ENCODE assay signal across 8 cellular contexts in genomic region chr17:74736423-74737298, GRCh38. TPM values are rescaled to one million over a fixed set of nuclear protein-coding genes. Genes with fewer than 3 reads are reported as not detected.
DNase-seq lines count a peak whose midpoint lies in the region; ATAC-seq and TF ChIP-seq lines count a peak whose summit lies in the region.

Gene RAB37, plus strand, starts transcription at chr17:74737256. Its CDS starts 17 bp downstream, at chr17:74737273.

- ATAC-seq in activated CD4-positive, alpha-beta T cell treated with anti-CD3 and anti-CD28 coated beads for 36 hours: peak; percentile 19
- peak; percentile 31 to 68 (median 50) for ATAC-seq in heart right ventricle

- no peaks in the 10 kb centered on the region for H3K9me3 Mint-ChIP-seq in activated CD4-positive, alpha-beta T cell treated with anti-CD3 and anti-CD28 coated beads for 36 hours (ENCODE audit: low read depth)

- POLR2A ChIA-PET in activated CD4-positive, alpha-beta T cell treated with anti-CD3 and anti-CD28 coated beads for 36 hours (lab: Charles Lee): interaction anchor here (0.5 to 1.4 kb wide), 4 partner anchors 38 to 108 kb away, joined by 3 to 6 read pairs (median 3); no protein-coding TSS in a partner anchor

- H3K4me3 ChIP-seq in heart right ventricle (peak within 1 kb of the TSS; percentile 1 to 60 (median 40)), sigmoid colon (peak within 1 kb of the TSS in 3 of 4 donors; percentile 16 to 28 (median 24))

- 1 to 2% methylated on average over 65 to 70 of the region's 70 CpGs for WGBS in heart right ventricle, 2 donors
- 1 to 2% methylated on average over 70 of the region's 70 CpGs for WGBS in sigmoid colon, 2 donors

- no peak for TF ChIP-seq EP300 in sigmoid colon (IDR thresholded peaks at IDR 0.05)

- peak; percentile 65 for DNase-seq in activated CD4-positive, alpha-beta T cell treated with anti-CD3 and anti-CD28 coated beads for 36 hours
- DNase-seq in activated CD4-positive, alpha-beta T cell treated with anti-CD3 and anti-CD28 coated beads, Interleukin-2, amount 50 U/mL, for 48 hours: no peak
- peak; percentile 85 for DNase-seq in NAMALWA (ENCODE audit: low spot score)
- DNase-seq in activated T-cell treated with anti-CD3 and anti-CD28 coated beads, Interleukin-2, amount 50 U/mL, for 1 hour: peak; percentile 68
- peak in 1 of 2 donors; percentile 62 for DNase-seq in heart right ventricle
- DNase-seq in sigmoid colon: no peak
- DNase-seq in foreskin melanocyte: no peak
- no peak for DNase-seq in posterior vena cava (ENCODE audit: low spot score)

- CTCF ChIA-PET in activated CD4-positive, alpha-beta T cell treated with anti-CD3 and anti-CD28 coated beads for 36 hours (lab: Charles Lee): interaction anchor here (0.6 to 4.5 kb wide), 31 partner anchors 9 to 762 kb away, joined by 3 to 103 read pairs (median 4); partner anchors contain the start of gene FDXR

- no peak for TF ChIP-seq POLR2A in sigmoid colon (IDR thresholded peaks at IDR 0.05)

- peak in 8 of 9 donors; percentile 6 to 63 (median 54) for TF ChIP-seq CTCF in heart right ventricle (IDR thresholded peaks at IDR 0.05)
- peak in 1 of 4 experiments; percentile 21 for TF ChIP-seq CTCF in sigmoid colon (IDR thresholded peaks at IDR 0.05)

- H3K9me3 ChIP-seq in heart right ventricle: no peaks in the 10 kb centered on the region
- H3K9me3 ChIP-seq in sigmoid colon: no peaks in the 10 kb centered on the region

- H3K27ac ChIP-seq in heart right ventricle (peak within 1 kb of the TSS in 7 of 10 donors; percentile 37 to 87 (median 50)), sigmoid colon (peak within 1 kb of the TSS in 1 of 4 donors; percentile 65)

- intact Hi-C loops in activated CD4-positive, alpha-beta T cell treated with anti-CD3 and anti-CD28 coated beads for 36 hours (cut with DNase I, micrococcal nuclease): loop anchor here (1.0 to 10.0 kb wide), 3 partner anchors 79 to 362 kb away; partner anchors contain the start of gene CD300H (in 1 of the 2)
- intact Hi-C loops in heart right ventricle (cut with DNase I) (loop anchor here in 8 of 10 donors (2.0 to 10.0 kb wide), 6 partner anchors 74 to 172 kb away; partner anchors contain the start of gene CD300H (in 2 of the 8)), sigmoid colon (cut with DNase I) (loop anchor here (10.0 kb wide), 1 partner anchor 172 kb away; the partner anchor contains the start of gene CD300H), posterior vena cava (cut with DNase I) (no loop called here)

- H3K27me3 Mint-ChIP-seq in activated CD4-positive, alpha-beta T cell treated with anti-CD3 and anti-CD28 coated beads for 36 hours: no peaks in the 10 kb centered on the region

- H3K36me3 Mint-ChIP-seq in activated CD4-positive, alpha-beta T cell treated with anti-CD3 and anti-CD28 coated beads for 36 hours (ENCODE audit: low read depth): no peaks in the 10 kb centered on the region

- peak within 1 kb of the TSS; percentile 79 for H3K27ac Mint-ChIP-seq in activated CD4-positive, alpha-beta T cell treated with anti-CD3 and anti-CD28 coated beads for 36 hours

- H3K4me1 Mint-ChIP-seq in activated CD4-positive, alpha-beta T cell treated with anti-CD3 and anti-CD28 coated beads for 36 hours: peaks cover 49% of the 10 kb centered on the region

- H3K27me3 ChIP-seq in heart right ventricle (peaks cover 0 to 74% (median 59%) of the 10 kb centered on the region in 7 donors), sigmoid colon (peaks cover 22 to 94% (median 59%) of the 10 kb centered on the region in 3 donors)

- H3K36me3 ChIP-seq in heart right ventricle (no peaks in the 10 kb centered on the region), sigmoid colon (no peaks in the 10 kb centered on the region)

- H3K4me1 ChIP-seq in heart right ventricle (peaks cover 7 to 58% (median 23%) of the 10 kb centered on the region in 9 donors), sigmoid colon (peaks cover 0 to 24% (median 17%) of the 10 kb centered on the region in 4 donors)

- peak within 1 kb of the TSS; percentile 68 for H3K4me3 Mint-ChIP-seq in activated CD4-positive, alpha-beta T cell treated with anti-CD3 and anti-CD28 coated beads for 36 hours

RNA-seq across cellular contexts. Expression of gene RAB37, which starts in this region (rescaled TPM):
- 1 to 10 TPM; 2.7 to 3.5 TPM for total RNA-seq in activated CD4-positive, alpha-beta T cell treated with anti-CD3 and anti-CD28 coated beads for 36 hours
- total RNA-seq in heart right ventricle (1 to 10 TPM in 9 of 10 donors, under 1 TPM in 1; 0.95 to 2.8 (median 1.6) TPM), sigmoid colon (1 to 10 TPM in 3 of 4 donors, under 1 TPM in 1; 0.54 to 4.1 (median 1.4) TPM), posterior vena cava (1 to 10 TPM; 1.1 to 1.6 TPM)
- polyA plus RNA-seq in heart right ventricle (1 to 10 TPM in 1 of 2 donors, under 1 TPM in 1; 0.93 to 2.7 TPM), sigmoid colon (10 to 100 TPM; 15.2 to 28.8 (median 16.9) TPM)

Comparison
In these comparisons a context has a peak if more than half of its experiments do, and no peak if none do; other contexts are left out.
1. RNA of gene RAB37 (polyA plus RNA-seq): 15.2 to 28.8 TPM in sigmoid colon; 0.93 to 2.7 TPM in heart right ventricle; every median in the first group is over 4 times any median in the second.
2. DNase-seq: peak in activated CD4-positive, alpha-beta T cell treated with anti-CD3 and anti-CD28 coated beads for 36 hours (single experiment), NAMALWA (single experiment) and activated T-cell treated with anti-CD3 and anti-CD28 coated beads, Interleukin-2, amount 50 U/mL, for 1 hour (single experiment); none in activated CD4-positive, alpha-beta T cell treated with anti-CD3 and anti-CD28 coated beads, Interleukin-2, amount 50 U/mL, for 48 hours (0 of 2), sigmoid colon (single experiment), foreskin melanocyte (single experiment) and posterior vena cava (single experiment).
3. intact Hi-C loops: an anchor here in activated CD4-positive, alpha-beta T cell treated with anti-CD3 and anti-CD28 coated beads for 36 hours (1.0 to 10.0 kb wide), heart right ventricle (2.0 to 10.0 kb wide) and sigmoid colon (10.0 kb wide); none called in posterior vena cava.